ENCODE assay signal across 9 cellular contexts in the genomic region with DNA sequence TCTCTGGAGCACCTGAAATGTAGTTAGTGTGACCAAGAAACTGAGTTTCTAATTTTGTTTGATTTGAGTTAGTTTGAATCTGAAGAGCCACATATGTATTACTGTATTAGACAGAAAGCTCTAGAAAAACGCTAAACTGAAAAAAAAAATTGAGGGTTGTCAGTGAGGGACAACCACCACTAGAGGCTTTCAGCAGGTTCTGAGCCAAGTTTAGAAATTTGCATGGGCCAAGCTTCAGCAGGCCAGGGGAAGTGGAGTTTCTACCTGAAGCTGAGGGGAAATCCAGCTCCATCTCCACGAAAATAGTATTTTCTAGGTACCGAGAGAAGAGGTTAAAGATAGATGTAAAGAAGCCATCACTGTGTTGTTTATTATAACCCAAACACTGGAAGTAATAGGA.
DNase-seq lines count a peak whose midpoint lies in the region; ATAC-seq and TF ChIP-seq lines count a peak whose summit lies in the region.
"Had no signal": no experiment of that assay in that cellular context is flagged by ENCODE, and none has a peak within 500 bp of the region (broad histone marks: within the 10 kb centered on the region; RNA-seq: fewer than 3 reads in every experiment).

No MANE protein-coding gene starts in this region.

- H3K36me3 Mint-ChIP-seq in Caco-2 (ENCODE audit: insufficient read depth, unreplicated experiment), result no peaks in the 10 kb centered on the region
- peaks cover 3% of the 10 kb centered on the region for H3K36me3 Mint-ChIP-seq in activated CD8-positive, alpha-beta T cell treated with anti-CD3 and anti-CD28 coated beads, Interleukin-2, amount 10 ng/mL, durations not matched to agents 7 days and 5 days (ENCODE audit: low read depth)
- H3K36me3 Mint-ChIP-seq in natural killer cell, result no peaks in the 10 kb centered on the region

- H3K9me3 ChIP-seq in Caco-2, result no peaks in the 10 kb centered on the region

- POLR2A ChIA-PET in Caco-2 (lab: Charles Lee), result no interaction called here
- POLR2A ChIA-PET in activated CD8-positive, alpha-beta T cell treated with anti-CD3 and anti-CD28 coated beads, Interleukin-2, amount 10 ng/mL, durations not matched to agents 7 days and 5 days (lab: Charles Lee), result interaction anchor here (0.6 kb wide), 1 partner anchor 1853 kb away, joined by 3 read pairs; no protein-coding TSS in a partner anchor

- H3K4me1 Mint-ChIP-seq in Caco-2 (ENCODE audit: low read depth, unreplicated experiment) (peaks cover 11% of the 10 kb centered on the region), natural killer cell (peaks cover 13 to 27% of the 10 kb centered on the region in 2 donors)
- H3K4me1 Mint-ChIP-seq in activated CD8-positive, alpha-beta T cell treated with anti-CD3 and anti-CD28 coated beads, Interleukin-2, amount 10 ng/mL, durations not matched to agents 7 days and 5 days (ENCODE audit: low read depth), result peaks cover 37% of the 10 kb centered on the region

- DNase-seq in Caco-2 (peak in 1 of 2 experiments; percentile 11), GM19240 (ENCODE audit: insufficient read length, low spot score) (peak; percentile 44), natural killer cell (no peak), NCI-H1694 (lab: John Stamatoyannopoulos, UW) (no peak), NOMO-1 treated with DMSO at 0.1 percent for 48 hours (lab: John Stamatoyannopoulos, UW; ENCODE audit: unreplicated experiment) (no peak)
- DNase-seq in activated CD8-positive, alpha-beta T cell treated with anti-CD3 and anti-CD28 coated beads, Interleukin-2, amount 10 ng/mL, durations not matched to agents 7 days and 5 days, result peak; percentile 35
- no peak for DNase-seq in activated CD4-positive, alpha-beta T cell treated with anti-CD3 and anti-CD28 coated beads for 48 hours

- H3K4me1 ChIP-seq in Caco-2, result no peaks in the 10 kb centered on the region

- CTCF ChIA-PET in Caco-2 (lab: Charles Lee), result no interaction called here
- CTCF ChIA-PET in activated CD8-positive, alpha-beta T cell treated with anti-CD3 and anti-CD28 coated beads, Interleukin-2, amount 10 ng/mL, durations not matched to agents 7 days and 5 days (lab: Charles Lee), result interaction anchor here (0.6 to 2.4 kb wide), 18 partner anchors 9 to 1575 kb away, joined by 3 to 29 read pairs (median 3); a partner anchor contains a TSS

- H3K27me3 ChIP-seq in Caco-2 (replicated peaks; ENCODE audit: control insufficient read depth, insufficient read depth, low read length), result no peaks in the 10 kb centered on the region; the same call in 1 of the 2 replicates

- TF ChIP-seq CTCF in Caco-2 (IDR thresholded peaks at IDR 0.05; ENCODE audit: insufficient read depth in 1 of 2, low read depth in 1 of 2, low read length in 1 of 2, severe bottlenecking in 1 of 2, unreplicated experiment in 1 of 2), result peak; percentile 24 to 41
- TF ChIP-seq CTCF in natural killer cell (IDR thresholded peaks at IDR 0.05), result no peak

- no peaks in the 10 kb centered on the region for H3K36me3 ChIP-seq in Caco-2 (ENCODE audit: control insufficient read depth, insufficient read depth, low read length)

- no peak overlapping the region for H3K4me3 Mint-ChIP-seq in Caco-2 (ENCODE audit: unreplicated experiment)
- H3K4me3 Mint-ChIP-seq in activated CD8-positive, alpha-beta T cell treated with anti-CD3 and anti-CD28 coated beads, Interleukin-2, amount 10 ng/mL, durations not matched to agents 7 days and 5 days, result no peak overlapping the region
- peak overlapping the region; percentile 14 for H3K4me3 Mint-ChIP-seq in natural killer cell

- H3K27ac Mint-ChIP-seq in Caco-2 (ENCODE audit: unreplicated experiment) (no peak overlapping the region), natural killer cell (no peak overlapping the region)
- H3K27ac Mint-ChIP-seq in activated CD8-positive, alpha-beta T cell treated with anti-CD3 and anti-CD28 coated beads, Interleukin-2, amount 10 ng/mL, durations not matched to agents 7 days and 5 days, result peak overlapping the region; percentile 12

- peaks cover 16% of the 10 kb centered on the region for H3K9me3 Mint-ChIP-seq in Caco-2 (ENCODE audit: unreplicated experiment)
- no peaks in the 10 kb centered on the region for H3K9me3 Mint-ChIP-seq in activated CD8-positive, alpha-beta T cell treated with anti-CD3 and anti-CD28 coated beads, Interleukin-2, amount 10 ng/mL, durations not matched to agents 7 days and 5 days (ENCODE audit: insufficient read depth)
- H3K9me3 Mint-ChIP-seq in natural killer cell, result no peaks in the 10 kb centered on the region

- no TSS peak for BruUV-seq in Caco-2 (replicated peaks; lab: Mats Ljungman, UMichigan)

- H3K4me3 ChIP-seq in Caco-2 (ENCODE audit: low read depth, low read length), result no peak overlapping the region
- H3K4me3 ChIP-seq: lung had no signal

- H3K27me3 Mint-ChIP-seq in Caco-2 (ENCODE audit: insufficient read depth, unreplicated experiment) (peaks cover 12% of the 10 kb centered on the region), natural killer cell (ENCODE audit: low read depth in 2 of 2) (no peaks in the 10 kb centered on the region)
- H3K27me3 Mint-ChIP-seq in activated CD8-positive, alpha-beta T cell treated with anti-CD3 and anti-CD28 coated beads, Interleukin-2, amount 10 ng/mL, durations not matched to agents 7 days and 5 days (ENCODE audit: low read depth), result no peaks in the 10 kb centered on the region

- intact Hi-C loops in Caco-2 (cut with micrococcal nuclease; ENCODE audit: unreplicated experiment), result no loop called here
- intact Hi-C loops in natural killer cell (cut with micrococcal nuclease), result no loop called here

- ATAC-seq in HG03354 (IDR thresholded peaks at IDR 0.05; ENCODE audit: poor library complexity, severe bottlenecking, unreplicated experiment), result peak; percentile 71
- peak; percentile 40 for ATAC-seq in activated CD8-positive, alpha-beta T cell treated with anti-CD3 and anti-CD28 coated beads, Interleukin-2, amount 10 ng/mL, durations not matched to agents 7 days and 5 days
- no peak for ATAC-seq in natural killer cell

Comparison
In these comparisons a context has a peak if more than half of its experiments do, and no peak if none do; other contexts are left out.
1. DNase-seq: peak in GM19240 (single experiment) and activated CD8-positive, alpha-beta T cell treated with anti-CD3 and anti-CD28 coated beads, Interleukin-2, amount 10 ng/mL, durations not matched to agents 7 days and 5 days (single experiment); none in natural killer cell (single experiment), NCI-H1694 (single experiment), NOMO-1 treated with DMSO at 0.1 percent for 48 hours (single experiment) and activated CD4-positive, alpha-beta T cell treated with anti-CD3 and anti-CD28 coated beads for 48 hours (single experiment).
2. ATAC-seq: peak in HG03354 (single experiment) and activated CD8-positive, alpha-beta T cell treated with anti-CD3 and anti-CD28 coated beads, Interleukin-2, amount 10 ng/mL, durations not matched to agents 7 days and 5 days (single experiment); none in natural killer cell (0 of 3).